In genomic region chr1:151277249-151277648, GRCh38 we compare ENCODE assay signal across 9 cellular contexts. TPM values are rescaled to one million over a fixed set of nuclear protein-coding genes. Genes with fewer than 3 reads are reported as not detected.
DNase-seq lines count a peak whose midpoint lies in the region; ATAC-seq lines count a peak whose summit lies in the region.
"Had no signal": no experiment of that assay in that cellular context is flagged by ENCODE, and none has a peak within 500 bp of the region (broad histone marks: within the 10 kb centered on the region; RNA-seq: fewer than 3 reads in every experiment).

No MANE protein-coding gene starts in this region.

- peak overlapping the region; percentile 22 for H3K4me3 Mint-ChIP-seq in activated CD4-positive, alpha-beta T cell treated with anti-CD3 and anti-CD28 coated beads, Interleukin-2, amount 10 ng/mL, durations not matched to agents 24 days and 14 days
- H3K4me3 Mint-ChIP-seq in IgD-negative memory B cell = peak overlapping the region; percentile 44 to 86 (median 64)
- peak overlapping the region; percentile 37 to 82 (median 61) for H3K4me3 Mint-ChIP-seq in naive B cell
- H3K4me3 Mint-ChIP-seq: activated naive CD8-positive, alpha-beta T cell treated with anti-CD3 and anti-CD28 coated beads, Interleukin-2, amount 10 ng/mL, durations not matched to agents 7 days and 5 days had no signal

- peaks cover 5% of the 10 kb centered on the region for H3K36me3 Mint-ChIP-seq in activated CD4-positive, alpha-beta T cell treated with anti-CD3 and anti-CD28 coated beads, Interleukin-2, amount 10 ng/mL, durations not matched to agents 24 days and 14 days (ENCODE audit: low read depth)
- peaks cover 5% of the 10 kb centered on the region for H3K36me3 Mint-ChIP-seq in IgD-negative memory B cell
- no peaks in the 10 kb centered on the region for H3K36me3 Mint-ChIP-seq in naive B cell

- peak overlapping the region; percentile 80 for H3K27ac Mint-ChIP-seq in activated CD4-positive, alpha-beta T cell treated with anti-CD3 and anti-CD28 coated beads, Interleukin-2, amount 10 ng/mL, durations not matched to agents 24 days and 14 days
- peak overlapping the region; percentile 15 to 81 (median 50) for H3K27ac Mint-ChIP-seq in IgD-negative memory B cell
- H3K27ac Mint-ChIP-seq in naive B cell = peak overlapping the region; percentile 17 to 92 (median 72)

- ATAC-seq in naive B cell (ENCODE audit: low read depth in 2 of 2) (peak in 1 of 2 donors; percentile 6), HG03196 (IDR thresholded peaks at IDR 0.05; ENCODE audit: unreplicated experiment) (no peak)

- intact Hi-C loops in activated CD4-positive, alpha-beta T cell treated with anti-CD3 and anti-CD28 coated beads, Interleukin-2, amount 10 ng/mL, durations not matched to agents 24 days and 14 days (cut with micrococcal nuclease) = no loop called here

- no peak for DNase-seq in activated CD4-positive, alpha-beta T cell treated with anti-CD3 and anti-CD28 coated beads, Interleukin-2, amount 10 ng/mL, durations not matched to agents 24 days and 14 days
- no peak for DNase-seq in activated CD4-positive, alpha-beta T cell treated with anti-CD3 and anti-CD28 coated beads, Interleukin-2, amount 50 U/mL, for 48 hours
- DNase-seq in SKM-1 treated with dmso at 0.1 percent for 144 hours (lab: John Stamatoyannopoulos, UW; ENCODE audit: unreplicated experiment) (peak; percentile 100), naive B cell (peak; percentile 42), AG08396 (ENCODE audit: low spot score) (no peak), HT-29 (ENCODE audit: low spot score) (no peak)
- DNase-seq: activated naive CD8-positive, alpha-beta T cell treated with anti-CD3 and anti-CD28 coated beads, Interleukin-2, amount 10 ng/mL, durations not matched to agents 7 days and 5 days had no signal

- peaks cover 17% of the 10 kb centered on the region for H3K4me1 Mint-ChIP-seq in activated CD4-positive, alpha-beta T cell treated with anti-CD3 and anti-CD28 coated beads, Interleukin-2, amount 10 ng/mL, durations not matched to agents 24 days and 14 days
- H3K4me1 Mint-ChIP-seq in IgD-negative memory B cell = peaks cover 14 to 23% (median 18%) of the 10 kb centered on the region in 3 donors
- peaks cover 34 to 57% (median 36%) of the 10 kb centered on the region in 3 donors for H3K4me1 Mint-ChIP-seq in naive B cell

- no peaks in the 10 kb centered on the region for H3K27me3 Mint-ChIP-seq in activated CD4-positive, alpha-beta T cell treated with anti-CD3 and anti-CD28 coated beads, Interleukin-2, amount 10 ng/mL, durations not matched to agents 24 days and 14 days
- H3K27me3 Mint-ChIP-seq in IgD-negative memory B cell (no peaks in the 10 kb centered on the region), naive B cell (no peaks in the 10 kb centered on the region)
- H3K27me3 Mint-ChIP-seq: activated naive CD8-positive, alpha-beta T cell treated with anti-CD3 and anti-CD28 coated beads, Interleukin-2, amount 10 ng/mL, durations not matched to agents 7 days and 5 days had no signal

- no peaks in the 10 kb centered on the region for H3K9me3 Mint-ChIP-seq in activated CD4-positive, alpha-beta T cell treated with anti-CD3 and anti-CD28 coated beads, Interleukin-2, amount 10 ng/mL, durations not matched to agents 24 days and 14 days
- H3K9me3 Mint-ChIP-seq in IgD-negative memory B cell (no peaks in the 10 kb centered on the region), naive B cell (peaks cover 0 to 5% (median 0%) of the 10 kb centered on the region in 7 donors)
- H3K9me3 Mint-ChIP-seq: activated naive CD8-positive, alpha-beta T cell treated with anti-CD3 and anti-CD28 coated beads, Interleukin-2, amount 10 ng/mL, durations not matched to agents 7 days and 5 days had no signal

RNA-seq across cellular contexts. Expression of gene ZNF687, which starts 4.8 kb away (rescaled TPM):
- 25.4 and 26.8 TPM in 2 replicates for total RNA-seq in activated CD4-positive, alpha-beta T cell treated with anti-CD3 and anti-CD28 coated beads, Interleukin-2, amount 10 ng/mL, durations not matched to agents 24 days and 14 days
- polyA plus RNA-seq in IgD-negative memory B cell = 3.0 TPM
- 1 to 10 TPM in 4 of 6 donors, under 1 TPM in 2; 0.08 to 2.6 (median 1.6) TPM for polyA plus RNA-seq in naive B cell (ENCODE audit: low read depth in 6 of 6)
- 39.2 TPM in 2 replicates for total RNA-seq in HT-29 (2014; rRNA removed; shearing (Covaris generic))

RNA-seq across cellular contexts. Expression of gene PSMD4, which starts 22.7 kb away (rescaled TPM):
- 288 and 304 TPM in 2 replicates for total RNA-seq in activated CD4-positive, alpha-beta T cell treated with anti-CD3 and anti-CD28 coated beads, Interleukin-2, amount 10 ng/mL, durations not matched to agents 24 days and 14 days
- polyA plus RNA-seq in IgD-negative memory B cell (252 TPM), naive B cell (ENCODE audit: low read depth in 6 of 6) (100 to 1,000 TPM; 253 to 417 (median 291) TPM)
- total RNA-seq in HT-29 (2014; rRNA removed; shearing (Covaris generic)) = 190 and 195 TPM in 2 replicates

RNA-seq across cellular contexts. Expression of gene PI4KB, which starts 50.0 kb away (rescaled TPM):
- 57.1 and 59.2 TPM in 2 replicates for total RNA-seq in activated CD4-positive, alpha-beta T cell treated with anti-CD3 and anti-CD28 coated beads, Interleukin-2, amount 10 ng/mL, durations not matched to agents 24 days and 14 days
- polyA plus RNA-seq in IgD-negative memory B cell = 67.9 TPM
- 10 to 100 TPM; 35.0 to 80.3 (median 61.5) TPM for polyA plus RNA-seq in naive B cell (ENCODE audit: low read depth in 6 of 6)
- 35.9 and 42.7 TPM in 2 replicates for total RNA-seq in HT-29 (2014; rRNA removed; shearing (Covaris generic))

Comparison
In these comparisons a context has a peak if more than half of its experiments do, and no peak if none do; other contexts are left out.
1. DNase-seq: peak in SKM-1 treated with dmso at 0.1 percent for 144 hours (single experiment) and naive B cell (single experiment); none in activated CD4-positive, alpha-beta T cell treated with anti-CD3 and anti-CD28 coated beads, Interleukin-2, amount 10 ng/mL, durations not matched to agents 24 days and 14 days (single experiment), activated CD4-positive, alpha-beta T cell treated with anti-CD3 and anti-CD28 coated beads, Interleukin-2, amount 50 U/mL, for 48 hours (0 of 2), AG08396 (single experiment) and HT-29 (single experiment).
2. Peak in every context shown above with its lines, with median percentiles within 50 percentile points of each other: H3K27ac Mint-ChIP-seq and H3K4me3 Mint-ChIP-seq.